In genomic region chr4:152117501-152117900, GRCh38 we compare ENCODE assay signal across 18 cellular contexts.
DNase-seq lines count a peak whose midpoint lies in the region; ATAC-seq and TF ChIP-seq lines count a peak whose summit lies in the region.
"Had no signal": no experiment of that assay in that cellular context is flagged by ENCODE, and none has a peak within 500 bp of the region (broad histone marks: within the 10 kb centered on the region; RNA-seq: fewer than 3 reads in every experiment).

No MANE protein-coding gene starts in this region.

- no peak for TF ChIP-seq CTCF in DND-41 (IDR thresholded peaks at IDR 0.05; ENCODE audit: borderline replicate concordance, extremely low read depth, low read length, poor library complexity, severe bottlenecking)
- TF ChIP-seq CTCF in retinal pigment epithelial cell (conservative IDR thresholded peaks at IDR 0.05; ENCODE audit: low read depth, low read length) = no peak

- no peak overlapping the region for H3K4me2 ChIP-seq in DND-41 (ENCODE audit: insufficient read depth, low read length)

- peaks cover 4% of the 10 kb centered on the region for H3K36me3 Mint-ChIP-seq in activated naive CD8-positive, alpha-beta T cell
- H3K36me3 Mint-ChIP-seq in activated naive CD8-positive, alpha-beta T cell treated with anti-CD3 and anti-CD28 coated beads for 36 hours = peaks cover 7% of the 10 kb centered on the region

- peaks cover 57% of the 10 kb centered on the region for H3K4me1 Mint-ChIP-seq in activated naive CD8-positive, alpha-beta T cell (ENCODE audit: low read depth)
- H3K4me1 Mint-ChIP-seq in activated naive CD8-positive, alpha-beta T cell treated with anti-CD3 and anti-CD28 coated beads for 36 hours = peaks cover 43% of the 10 kb centered on the region

- H4K20me1 ChIP-seq in DND-41 (ENCODE audit: insufficient read depth, low read length) = no peaks in the 10 kb centered on the region

- H3K4me1 ChIP-seq in DND-41 (ENCODE audit: insufficient read depth, low read length) = peaks cover 33% of the 10 kb centered on the region
- H3K4me1 ChIP-seq: Caco-2, Peyer's patch had no signal

- H3K27me3 ChIP-seq in DND-41 (ENCODE audit: insufficient read depth, low read length, poor library complexity) = no peaks in the 10 kb centered on the region
- H3K27me3 ChIP-seq: MG63, Peyer's patch had no signal

- no peak overlapping the region for H2AFZ ChIP-seq in DND-41 (ENCODE audit: low read depth, low read length)

- H3K27me3 Mint-ChIP-seq in activated naive CD8-positive, alpha-beta T cell = no peaks in the 10 kb centered on the region
- no peaks in the 10 kb centered on the region for H3K27me3 Mint-ChIP-seq in activated naive CD8-positive, alpha-beta T cell treated with anti-CD3 and anti-CD28 coated beads for 36 hours

- no peak overlapping the region for H3K27ac ChIP-seq in DND-41 (ENCODE audit: low read length)
- H3K27ac ChIP-seq: Peyer's patch had no signal

- H3K4me3 ChIP-seq in DND-41 (ENCODE audit: low read depth in 1 of 2, low read length in 2 of 2) (no peak overlapping the region), retinal pigment epithelial cell (ENCODE audit: low read length) (no peak overlapping the region)
- H3K4me3 ChIP-seq: MG63, Peyer's patch had no signal

- no peak for DNase-seq in activated naive CD8-positive, alpha-beta T cell treated with anti-CD3 and anti-CD28 coated beads for 36 hours
- DNase-seq in DND-41 = no peak
- peak; percentile 28 to 48 for DNase-seq in cerebellar nuclear complex (lab: John Stamatoyannopoulos, UW)
- peak; percentile 44 for DNase-seq in retinal pigment epithelial cell (ENCODE audit: low read depth)
- DNase-seq in HuH-7.5 (ENCODE audit: low spot score) = no peak
- no peak for DNase-seq in hepatic stellate cell (ENCODE audit: low spot score)
- DNase-seq: ACHN, Caco-2, H7, KG1, MG63, NCI-H2107, NCI-H748 treated with DMSO at 0.1 percent for 48 hours, Peyer's patch, SHP77 treated with DMSO at 0.1 percent for 48 hours had no signal

- H3K36me3 ChIP-seq in DND-41 (ENCODE audit: insufficient read depth, low read length) = no peaks in the 10 kb centered on the region
- H3K36me3 ChIP-seq: MG63, Peyer's patch had no signal

- H3K9ac ChIP-seq in DND-41 (ENCODE audit: low read depth, low read length) = no peak overlapping the region

- H3K79me2 ChIP-seq in DND-41 (ENCODE audit: insufficient read depth, low read length) = no peaks in the 10 kb centered on the region

- H3K9me3 Mint-ChIP-seq in activated naive CD8-positive, alpha-beta T cell (ENCODE audit: low read depth) = peaks cover 16% of the 10 kb centered on the region
- H3K9me3 Mint-ChIP-seq in activated naive CD8-positive, alpha-beta T cell treated with anti-CD3 and anti-CD28 coated beads for 36 hours = peaks cover 15% of the 10 kb centered on the region

- ATAC-seq in DND-41 (ENCODE audit: insufficient read depth, low read depth) (peak; percentile 41; the same call in 1 of the 3 replicates), HG02870 (IDR thresholded peaks at IDR 0.05; ENCODE audit: unreplicated experiment) (no peak)

- H3K9me3 ChIP-seq in DND-41 (ENCODE audit: insufficient read depth, low read length, severe bottlenecking) = peaks cover 13% of the 10 kb centered on the region
- H3K9me3 ChIP-seq: Caco-2, MG63, Peyer's patch had no signal

- peak overlapping the region; percentile 4 for H3K27ac Mint-ChIP-seq in activated naive CD8-positive, alpha-beta T cell
- no peak overlapping the region for H3K27ac Mint-ChIP-seq in activated naive CD8-positive, alpha-beta T cell treated with anti-CD3 and anti-CD28 coated beads for 36 hours
- H3K27ac Mint-ChIP-seq: B cell had no signal

- no peak overlapping the region for H3K4me3 Mint-ChIP-seq in activated naive CD8-positive, alpha-beta T cell
- no peak overlapping the region for H3K4me3 Mint-ChIP-seq in activated naive CD8-positive, alpha-beta T cell treated with anti-CD3 and anti-CD28 coated beads for 36 hours
- H3K4me3 Mint-ChIP-seq: B cell had no signal

Comparison
In these comparisons a context has a peak if more than half of its experiments do, and no peak if none do; other contexts are left out.
1. DNase-seq: peak in cerebellar nuclear complex (2 of 2) and retinal pigment epithelial cell (single experiment); none in activated naive CD8-positive, alpha-beta T cell treated with anti-CD3 and anti-CD28 coated beads for 36 hours (single experiment), DND-41 (single experiment), HuH-7.5 (single experiment) and hepatic stellate cell (single experiment).